14 cellular contexts compared by ENCODE assay signal in the genomic region with DNA sequence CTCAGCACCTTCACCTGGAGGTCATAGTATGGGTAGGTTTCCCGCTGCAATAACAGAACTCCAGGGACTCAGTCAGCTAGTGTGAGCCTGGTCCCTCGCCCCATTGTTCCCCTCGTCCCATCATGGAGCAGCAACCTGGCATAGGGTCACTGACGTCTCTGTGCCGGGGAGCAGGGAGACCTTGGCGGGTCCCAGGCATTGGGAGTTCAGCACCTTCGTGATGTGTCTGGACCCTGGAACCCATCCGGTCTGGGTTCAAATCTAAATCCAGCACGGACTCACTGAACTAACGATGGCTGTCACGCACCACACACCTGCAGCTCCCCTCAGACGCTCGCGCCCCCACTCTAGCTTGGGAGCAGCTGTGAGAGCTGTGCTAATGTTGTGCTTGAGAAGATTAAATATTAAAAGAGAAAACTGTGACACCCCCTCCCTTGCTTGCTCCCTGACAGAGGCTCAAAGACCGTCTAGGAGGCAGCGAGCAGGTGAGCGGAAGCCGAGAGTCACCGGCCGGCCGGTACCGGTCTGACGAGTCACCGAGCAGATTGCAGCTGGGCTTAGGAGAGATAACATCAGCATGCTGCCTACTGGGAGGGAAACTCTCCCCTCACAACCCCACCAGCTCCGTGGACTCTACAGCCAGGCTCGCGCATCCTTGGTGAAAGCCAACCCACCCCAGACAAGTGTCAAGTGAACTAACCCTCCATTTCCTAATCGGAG. TPM values are rescaled to one million over a fixed set of nuclear protein-coding genes. Genes with fewer than 3 reads are reported as not detected.
A peak's percentile ranks its signal among the peaks of the same experiment; 100 is the strongest.
DNase-seq lines count a peak whose midpoint lies in the region; ATAC-seq and TF ChIP-seq lines count a peak whose summit lies in the region.
"Had no signal": no experiment of that assay in that cellular context is flagged by ENCODE, and none has a peak within 500 bp of the region (broad histone marks: within the 10 kb centered on the region; RNA-seq: fewer than 3 reads in every experiment).

No MANE protein-coding gene starts in this region.

- no peak overlapping the region for H3K4me3 Mint-ChIP-seq in effector memory CD8-positive, alpha-beta T cell
- H3K4me3 Mint-ChIP-seq: CD4-positive, CD25-positive, alpha-beta regulatory T cell had no signal

- H3K9me3 ChIP-seq in left ventricle myocardium inferior (replicated peaks) (no peaks in the 10 kb centered on the region), prostate gland (no peaks in the 10 kb centered on the region)

- no peaks in the 10 kb centered on the region for H3K27me3 Mint-ChIP-seq in effector memory CD8-positive, alpha-beta T cell
- H3K27me3 Mint-ChIP-seq: CD4-positive, CD25-positive, alpha-beta regulatory T cell had no signal

- H3K27me3 ChIP-seq in left ventricle myocardium inferior (ENCODE audit: low read depth) (no peaks in the 10 kb centered on the region), prostate gland (replicated peaks; ENCODE audit: insufficient read depth) (no peaks in the 10 kb centered on the region)

- no peak for ATAC-seq in effector memory CD8-positive, alpha-beta T cell (replicated peaks)
- ATAC-seq in GM19351 (IDR thresholded peaks at IDR 0.05; ENCODE audit: unreplicated experiment) (no peak), GM21526 (IDR thresholded peaks at IDR 0.05; ENCODE audit: low FRiP score, unreplicated experiment) (no peak)

- H3K4me3 ChIP-seq in left ventricle myocardium inferior = peak overlapping the region; percentile 55
- peak overlapping the region; percentile 19 to 39 for H3K4me3 ChIP-seq in prostate gland

- no peaks in the 10 kb centered on the region for H3K36me3 Mint-ChIP-seq in effector memory CD8-positive, alpha-beta T cell (ENCODE audit: insufficient read depth)

- DNase-seq in DMS53 (lab: John Stamatoyannopoulos, UW) (peak; percentile 93), NCI-H510A (lab: John Stamatoyannopoulos, UW) (peak; percentile 77), left ventricle myocardium inferior (no peak), prostate gland (ENCODE audit: low spot score) (peak; percentile 79), NCI-H1694 (lab: John Stamatoyannopoulos, UW) (no peak)
- DNase-seq in effector memory CD8-positive, alpha-beta T cell = no peak
- DNase-seq: amygdala; NCI-H1048; OCI-M1; stimulated activated CD4-positive, alpha-beta T cell treated with anti-CD3 and anti-CD28 coated beads, Interleukin-2, amount 100 ng/mL, for 48 hours; T-helper 9 cell had no signal

- H3K27ac ChIP-seq in left ventricle myocardium inferior (replicated peaks) (peak overlapping the region; percentile 78), prostate gland (peak overlapping the region; percentile 66 to 69)

- H3K9me3 Mint-ChIP-seq in effector memory CD8-positive, alpha-beta T cell = no peaks in the 10 kb centered on the region
- H3K9me3 Mint-ChIP-seq: CD4-positive, CD25-positive, alpha-beta regulatory T cell had no signal

- H3K36me3 ChIP-seq in left ventricle myocardium inferior (peaks cover 12% of the 10 kb centered on the region), prostate gland (peaks cover 0 to 4% of the 10 kb centered on the region in 2 donors)

- 41% methylated on average over 28 of the region's 28 CpGs for WGBS in prostate gland

- intact Hi-C loops in left ventricle myocardium inferior (cut with micrococcal nuclease) (no loop called here), prostate gland (cut with DNase I) (no loop called here)

- H3K4me1 ChIP-seq in left ventricle myocardium inferior (peaks cover 72% of the 10 kb centered on the region), prostate gland (replicated peaks) (peaks cover 26% of the 10 kb centered on the region)

- no peak overlapping the region for H3K27ac Mint-ChIP-seq in effector memory CD8-positive, alpha-beta T cell

- TF ChIP-seq CTCF in left ventricle myocardium inferior (IDR thresholded peaks at IDR 0.05; ENCODE audit: borderline replicate concordance) (no peak), prostate gland (IDR thresholded peaks at IDR 0.05) (no peak)

- no peak for TF ChIP-seq POLR2A in prostate gland (IDR thresholded peaks at IDR 0.05)

- no peaks in the 10 kb centered on the region for H3K4me1 Mint-ChIP-seq in effector memory CD8-positive, alpha-beta T cell (ENCODE audit: low read depth in 2 of 2)
- H3K4me1 Mint-ChIP-seq: CD4-positive, CD25-positive, alpha-beta regulatory T cell had no signal

RNA-seq across cellular contexts. Expression of a gene that starts 0.7 kb away (rescaled TPM):
- 2.1 TPM for total RNA-seq in left ventricle myocardium inferior
- 10 to 100 TPM; 16.0 to 36.9 TPM for total RNA-seq in prostate gland
- total RNA-seq: CD4-positive, CD25-positive, alpha-beta regulatory T cell had no signal

RNA-seq across cellular contexts. Expression of a gene that starts 52.4 kb away (rescaled TPM):
- total RNA-seq in left ventricle myocardium inferior = 49.2 TPM
- 100 to 1,000 TPM in 1 of 2 donors, 10 to 100 TPM in 1; 76.2 to 111 TPM for total RNA-seq in prostate gland

Comparison
In these comparisons a context has a peak if more than half of its experiments do, and no peak if none do; other contexts are left out.
1. DNase-seq: peak in DMS53 (single experiment), NCI-H510A (single experiment) and prostate gland (single experiment); none in left ventricle myocardium inferior (single experiment), effector memory CD8-positive, alpha-beta T cell (0 of 3) and NCI-H1694 (single experiment).